ENCODE assay signal across 16 cellular contexts in genomic region chrX:30904186-30904585, GRCh38.
"Had no signal": no experiment of that assay in that cellular context is flagged by ENCODE, and none has a peak within 500 bp of the region (broad histone marks: within the 10 kb centered on the region; RNA-seq: fewer than 3 reads in every experiment).

No MANE protein-coding gene starts in this region.

- H3K4me3 ChIP-seq: cardiac muscle cell, gastroesophageal sphincter, mucosa of descending colon, pancreas, transverse colon had no signal

- H3K9me3 Mint-ChIP-seq: activated naive CD4-positive, alpha-beta T cell treated with anti-CD3 and anti-CD28 coated beads for 36 hours; activated naive CD8-positive, alpha-beta T cell treated with anti-CD3 and anti-CD28 coated beads, Interleukin-2, amount 50 U/mL, for 24 hours; activated T-helper 17 cell treated with anti-CD3 and anti-CD28 coated beads, Interleukin-2, amount 50 U/mL, for 72 hours; naive thymus-derived CD4-positive, alpha-beta T cell had no signal

- H3K27me3 ChIP-seq: cardiac muscle cell, gastroesophageal sphincter, transverse colon had no signal

- H3K27ac Mint-ChIP-seq: activated naive CD4-positive, alpha-beta T cell treated with anti-CD3 and anti-CD28 coated beads for 36 hours; activated naive CD8-positive, alpha-beta T cell treated with anti-CD3 and anti-CD28 coated beads, Interleukin-2, amount 50 U/mL, for 24 hours; activated T-helper 17 cell treated with anti-CD3 and anti-CD28 coated beads, Interleukin-2, amount 50 U/mL, for 72 hours; naive thymus-derived CD4-positive, alpha-beta T cell had no signal

- H3K27me3 Mint-ChIP-seq: activated naive CD8-positive, alpha-beta T cell treated with anti-CD3 and anti-CD28 coated beads, Interleukin-2, amount 50 U/mL, for 24 hours had no signal

- H3K27ac ChIP-seq: cardiac muscle cell, gastroesophageal sphincter, pancreas, transverse colon had no signal

- H3K36me3 Mint-ChIP-seq: naive thymus-derived CD4-positive, alpha-beta T cell had no signal

- H3K9me3 ChIP-seq: gastroesophageal sphincter, mucosa of descending colon, pancreas, transverse colon had no signal

- H3K4me1 ChIP-seq: gastroesophageal sphincter, pancreas, transverse colon had no signal

- H3K4me3 Mint-ChIP-seq: activated naive CD4-positive, alpha-beta T cell treated with anti-CD3 and anti-CD28 coated beads for 36 hours; activated naive CD8-positive, alpha-beta T cell treated with anti-CD3 and anti-CD28 coated beads, Interleukin-2, amount 50 U/mL, for 24 hours; activated T-helper 17 cell treated with anti-CD3 and anti-CD28 coated beads, Interleukin-2, amount 50 U/mL, for 72 hours; naive thymus-derived CD4-positive, alpha-beta T cell had no signal

- DNase-seq: activated CD4-positive, alpha-beta T cell treated with anti-CD3 and anti-CD28 coated beads, Interleukin-2, amount 50 U/mL, for 48 hours; activated naive CD4-positive, alpha-beta T cell treated with anti-CD3 and anti-CD28 coated beads for 36 hours; activated naive CD8-positive, alpha-beta T cell treated with anti-CD3 and anti-CD28 coated beads, Interleukin-2, amount 50 U/mL, for 24 hours; islet precursor cell; mucosa of descending colon; naive thymus-derived CD4-positive, alpha-beta T cell; pancreas; small intestine; stimulated activated CD4-positive, alpha-beta T cell treated with anti-CD3 and anti-CD28 coated beads, Interleukin-4, amount 100 ng/mL, for 4 hours; stimulated activated CD8-positive, alpha-beta memory T cell treated with anti-CD3 and anti-CD28 coated beads, Interleukin-4, amount 100 ng/mL, for 48 hours; stimulated activated naive CD8-positive, alpha-beta T cell treated with anti-CD3 and anti-CD28 coated beads, Interleukin-15, Interleukin-2, amounts not matched to agents 100 U/mL and 50 U/mL, for 24 hours; T-helper 1 cell; transverse colon had no signal

- H3K36me3 ChIP-seq: cardiac muscle cell, gastroesophageal sphincter, pancreas, transverse colon had no signal
